ENCODE assay signal across 12 cellular contexts in the genomic region with DNA sequence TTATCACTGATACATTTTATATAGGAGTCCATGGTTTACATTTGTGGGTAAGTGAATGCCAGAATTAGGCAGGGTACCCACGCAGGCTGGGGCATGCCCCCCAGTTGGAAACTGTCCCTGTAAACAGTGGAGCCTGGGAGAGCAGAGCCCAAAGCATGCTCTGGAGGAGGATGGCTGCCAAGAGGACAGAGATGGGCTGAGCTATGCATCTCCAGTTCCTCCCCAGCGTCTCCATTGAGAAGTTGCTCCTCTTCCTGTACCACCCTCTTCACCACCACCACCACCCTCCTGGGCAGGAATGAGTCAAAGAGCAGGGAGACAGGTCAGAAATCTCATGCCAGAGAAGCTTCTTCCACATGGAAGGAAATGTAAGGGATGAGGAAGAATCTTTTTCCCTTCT.
DNase-seq lines count a peak whose midpoint lies in the region; ATAC-seq, FAIRE-seq and TF ChIP-seq lines count a peak whose summit lies in the region.
"Had no signal": no experiment of that assay in that cellular context is flagged by ENCODE, and none has a peak within 500 bp of the region (broad histone marks: within the 10 kb centered on the region; RNA-seq: fewer than 3 reads in every experiment).

No MANE protein-coding gene starts in this region.

- H3K4me1 Mint-ChIP-seq in activated CD8-positive, alpha-beta memory T cell treated with anti-CD3 and anti-CD28 coated beads, Interleukin-2, amount 10 ng/mL, durations not matched to agents 7 days and 5 days: peaks cover 70% of the 10 kb centered on the region
- peaks cover 51% of the 10 kb centered on the region for H3K4me1 Mint-ChIP-seq in activated CD4-positive, alpha-beta memory T cell treated with anti-CD3 and anti-CD28 coated beads for 36 hours (ENCODE audit: low read depth)
- peaks cover 26% of the 10 kb centered on the region for H3K4me1 Mint-ChIP-seq in WTC11

- no peak overlapping the region for H3K4me3 Mint-ChIP-seq in activated CD8-positive, alpha-beta memory T cell treated with anti-CD3 and anti-CD28 coated beads, Interleukin-2, amount 10 ng/mL, durations not matched to agents 7 days and 5 days
- peak overlapping the region; percentile 89 for H3K4me3 Mint-ChIP-seq in activated CD4-positive, alpha-beta memory T cell treated with anti-CD3 and anti-CD28 coated beads for 36 hours
- H3K4me3 Mint-ChIP-seq in WTC11: no peak overlapping the region

- CTCF ChIA-PET in activated CD8-positive, alpha-beta memory T cell treated with anti-CD3 and anti-CD28 coated beads, Interleukin-2, amount 10 ng/mL, durations not matched to agents 7 days and 5 days (lab: Charles Lee): interaction anchor here (3.4 kb wide), 1 partner anchor 11 kb away, joined by 12 read pairs; no protein-coding TSS in a partner anchor
- CTCF ChIA-PET in activated CD4-positive, alpha-beta memory T cell treated with anti-CD3 and anti-CD28 coated beads for 36 hours (lab: Charles Lee): interaction anchor here (0.7 to 1.2 kb wide), 5 partner anchors 11 to 484 kb away, joined by 3 to 4 read pairs (median 3); no protein-coding TSS in a partner anchor
- CTCF ChIA-PET in WTC11 (lab: Charles Lee): no interaction called here

- no peaks in the 10 kb centered on the region for H3K9me3 ChIP-seq in keratinocyte (ENCODE audit: control insufficient read depth, low read depth, low read length)
- H3K9me3 ChIP-seq in subcutaneous abdominal adipose tissue (ENCODE audit: control insufficient read depth in 5 of 5, low read length in 5 of 5): no peaks in the 10 kb centered on the region

- H3K36me3 ChIP-seq in keratinocyte (ENCODE audit: control insufficient read depth in 2 of 2, extremely low read depth in 1 of 2, insufficient read depth in 2 of 2, low read length in 2 of 2) (no peaks in the 10 kb centered on the region), subcutaneous abdominal adipose tissue (ENCODE audit: control insufficient read depth in 5 of 5, insufficient read depth in 5 of 5, low read length in 5 of 5) (no peaks in the 10 kb centered on the region)

- peak overlapping the region; percentile 94 for H2AFZ ChIP-seq in keratinocyte (ENCODE audit: control insufficient read depth, low read length)

- H3K27ac ChIP-seq in keratinocyte (ENCODE audit: control insufficient read depth, insufficient read depth, low read length) (peak overlapping the region; percentile 98), subcutaneous abdominal adipose tissue (ENCODE audit: low read depth, low read length) (peak overlapping the region; percentile 87)

- dilution Hi-C loops in keratinocyte (cut with MboI; ENCODE audit: extremely low pct_ligation_motif_present, low sequenced_read_pairs): no loop called here

- no peaks in the 10 kb centered on the region for H3K27me3 Mint-ChIP-seq in activated CD8-positive, alpha-beta memory T cell treated with anti-CD3 and anti-CD28 coated beads, Interleukin-2, amount 10 ng/mL, durations not matched to agents 7 days and 5 days
- H3K27me3 Mint-ChIP-seq in activated CD4-positive, alpha-beta memory T cell treated with anti-CD3 and anti-CD28 coated beads for 36 hours: no peaks in the 10 kb centered on the region
- no peaks in the 10 kb centered on the region; the same call in 1 of the 2 replicates for H3K27me3 Mint-ChIP-seq in WTC11 (ENCODE audit: low read depth)

- no peak for DNase-seq in activated CD8-positive, alpha-beta memory T cell treated with anti-CD3 and anti-CD28 coated beads, Interleukin-2, amount 10 ng/mL, durations not matched to agents 7 days and 5 days
- no peak for DNase-seq in activated CD8-positive, alpha-beta memory T cell treated with anti-CD3 and anti-CD28 coated beads, Interleukin-2, amount 50 U/mL, for 4 hours
- DNase-seq in activated CD4-positive, alpha-beta memory T cell treated with anti-CD3 and anti-CD28 coated beads for 36 hours: peak; percentile 31
- DNase-seq in keratinocyte (ENCODE audit: low read depth, low spot score) (no peak), WTC11 (ENCODE audit: low spot score) (no peak), KBM-7 (no peak)
- DNase-seq: activated CD8-positive, alpha-beta memory T cell treated with anti-CD3 and anti-CD28 coated beads for 24 hours; NCI-H2029 had no signal

- no peak for FAIRE-seq in keratinocyte (lab: Jason Lieb, UNC)
- FAIRE-seq: HTR-8/SVneo, urothelium cell line had no signal

- peaks cover 39% of the 10 kb centered on the region for H3K36me3 Mint-ChIP-seq in activated CD8-positive, alpha-beta memory T cell treated with anti-CD3 and anti-CD28 coated beads, Interleukin-2, amount 10 ng/mL, durations not matched to agents 7 days and 5 days
- peaks cover 46% of the 10 kb centered on the region for H3K36me3 Mint-ChIP-seq in activated CD4-positive, alpha-beta memory T cell treated with anti-CD3 and anti-CD28 coated beads for 36 hours
- no peaks in the 10 kb centered on the region for H3K36me3 Mint-ChIP-seq in WTC11

- POLR2A ChIA-PET in activated CD4-positive, alpha-beta memory T cell treated with anti-CD3 and anti-CD28 coated beads for 36 hours (lab: Charles Lee): interaction anchor here (3.0 to 7.1 kb wide), 3 partner anchors 10 to 68 kb away, joined by 11 to 251 read pairs (median 78); a partner anchor contains a TSS
- POLR2A ChIA-PET in WTC11 (lab: Charles Lee): interaction anchor here (0.6 to 1.2 kb wide), 2 partner anchors 38 to 224 kb away, joined by 3 to 7 read pairs; no protein-coding TSS in a partner anchor

- peak overlapping the region; percentile 52 for H3K4me2 ChIP-seq in keratinocyte (ENCODE audit: control insufficient read depth, extremely low read depth, insufficient read depth, low read depth, low read length)

- in situ Hi-C loops in KBM-7 (cut with MboI; ENCODE audit: low pct_unique_long_range_greater_than_20kb, low sequenced_read_pairs): no loop called here

- no peak for ATAC-seq in activated CD8-positive, alpha-beta memory T cell treated with anti-CD3 and anti-CD28 coated beads, Interleukin-2, amount 10 ng/mL, durations not matched to agents 7 days and 5 days
- ATAC-seq in WTC11 (no peak), HG03159 (IDR thresholded peaks at IDR 0.05; ENCODE audit: unreplicated experiment) (no peak)

- peak overlapping the region; percentile 81 for H3K9ac ChIP-seq in keratinocyte (ENCODE audit: control insufficient read depth, extremely low read depth, insufficient read depth, low read length)
- H3K9ac ChIP-seq in subcutaneous abdominal adipose tissue (ENCODE audit: low read length in 5 of 5): no peak overlapping the region

- intact Hi-C loops in activated CD4-positive, alpha-beta memory T cell treated with anti-CD3 and anti-CD28 coated beads for 36 hours (cut with micrococcal nuclease): loop anchor here (10.0 kb wide), 3 partner anchors 1338 to 1602 kb away; a partner anchor contains a TSS

- H3K4me1 ChIP-seq in keratinocyte (ENCODE audit: control insufficient read depth, extremely low read depth, insufficient read depth, low read length) (peaks cover 36% of the 10 kb centered on the region), subcutaneous abdominal adipose tissue (ENCODE audit: control insufficient read depth in 5 of 5, insufficient read depth in 5 of 5, low read length in 5 of 5) (peaks cover 9 to 42% (median 25%) of the 10 kb centered on the region in 5 donors)

- no peaks in the 10 kb centered on the region for H3K27me3 ChIP-seq in keratinocyte (ENCODE audit: control insufficient read depth, extremely low read depth, insufficient read depth, low read length)
- H3K27me3 ChIP-seq in subcutaneous abdominal adipose tissue (ENCODE audit: control insufficient read depth in 5 of 5, insufficient read depth in 4 of 5, low read length in 5 of 5): no peaks in the 10 kb centered on the region

- H3K79me2 ChIP-seq in keratinocyte (ENCODE audit: control insufficient read depth, insufficient read depth, low read length): no peaks in the 10 kb centered on the region

- H3K27ac Mint-ChIP-seq in activated CD8-positive, alpha-beta memory T cell treated with anti-CD3 and anti-CD28 coated beads, Interleukin-2, amount 10 ng/mL, durations not matched to agents 7 days and 5 days: peak overlapping the region; percentile 100
- H3K27ac Mint-ChIP-seq in activated CD4-positive, alpha-beta memory T cell treated with anti-CD3 and anti-CD28 coated beads for 36 hours: peak overlapping the region; percentile 54
- H3K27ac Mint-ChIP-seq in WTC11: no peak overlapping the region

- no peak overlapping the region for H3K4me3 ChIP-seq in keratinocyte (ENCODE audit: control insufficient read depth in 2 of 3, extremely low read depth in 1 of 3, insufficient read depth in 2 of 3, low read depth in 1 of 3, low read length in 3 of 3)
- H3K4me3 ChIP-seq in subcutaneous abdominal adipose tissue (ENCODE audit: low read depth in 1 of 5, low read length in 5 of 5): no peak overlapping the region

- TF ChIP-seq CTCF in keratinocyte (optimal IDR thresholded peaks at IDR 0.05 in 1 of 3, IDR thresholded peaks at IDR 0.05 in 1 of 3, conservative IDR thresholded peaks at IDR 0.05 in 1 of 3; ENCODE audit: extremely low read depth in 1 of 3, insufficient read depth in 2 of 3, low read length in 3 of 3) (no peak), WTC11 (IDR thresholded peaks at IDR 0.05) (no peak)

- H3K9me1 ChIP-seq in keratinocyte (ENCODE audit: control insufficient read depth, extremely low read depth, insufficient read depth, low read length): no peaks in the 10 kb centered on the region

- H3K9me3 Mint-ChIP-seq in activated CD8-positive, alpha-beta memory T cell treated with anti-CD3 and anti-CD28 coated beads, Interleukin-2, amount 10 ng/mL, durations not matched to agents 7 days and 5 days (ENCODE audit: low read depth): no peaks in the 10 kb centered on the region
- H3K9me3 Mint-ChIP-seq in activated CD4-positive, alpha-beta memory T cell treated with anti-CD3 and anti-CD28 coated beads for 36 hours: no peaks in the 10 kb centered on the region
- H3K9me3 Mint-ChIP-seq in WTC11: peaks cover 4% of the 10 kb centered on the region; the same call in 1 of the 2 replicates

- no peaks in the 10 kb centered on the region for H4K20me1 ChIP-seq in keratinocyte (ENCODE audit: control insufficient read depth, extremely low read depth, insufficient read depth, low read length)

TF ChIP-seq in WTC11, 78 proteins besides CTCF, POLR2A, EP300 and RAD21 (continues in another document):
- no peak for TF ChIP-seq ZNF263 (CRISPR knock-in tag; IDR thresholded peaks at IDR 0.05; ENCODE audit: low read depth)
